Comparison of ENCODE assay signal across 23 cellular contexts in the genomic region with DNA sequence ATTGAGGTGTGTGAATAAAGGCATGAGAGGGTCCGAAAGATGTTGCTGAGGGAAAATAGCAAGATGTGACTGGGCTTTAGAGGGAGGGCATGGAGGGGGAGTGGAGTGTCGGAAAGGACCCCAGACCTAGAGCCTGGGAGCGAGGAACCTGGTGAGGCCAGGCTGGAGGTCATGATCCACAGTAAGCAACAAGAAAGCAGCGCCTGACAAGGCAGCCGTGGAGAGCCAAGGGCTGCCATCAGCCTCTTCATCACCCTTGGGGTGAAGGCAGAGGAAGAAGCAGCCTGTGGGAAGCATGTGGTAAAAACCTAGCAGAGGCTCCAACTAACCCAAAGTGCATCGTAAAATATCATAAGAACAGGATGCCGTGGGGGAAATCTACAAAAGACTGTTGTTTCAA.
"Had no signal": no experiment of that assay in that cellular context is flagged by ENCODE, and none has a peak within 500 bp of the region (broad histone marks: within the 10 kb centered on the region; RNA-seq: fewer than 3 reads in every experiment).

No MANE protein-coding gene starts in this region.

- H3K4me3 ChIP-seq: cardiac muscle cell, hepatocyte, left ventricle myocardium inferior, prostate gland, SK-N-MC, tibial artery had no signal

- H3K27me3 ChIP-seq: hepatocyte had no signal

- H2AFZ ChIP-seq: hepatocyte had no signal

- H3K4me3 Mint-ChIP-seq: activated CD4-positive, alpha-beta memory T cell treated with anti-CD3 and anti-CD28 coated beads, Interleukin-2, amount 10 ng/mL, durations not matched to agents 7 days and 5 days; activated naive CD4-positive, alpha-beta T cell treated with anti-CD3 and anti-CD28 coated beads for 36 hours; activated naive CD8-positive, alpha-beta T cell treated with anti-CD3 and anti-CD28 coated beads, Interleukin-2, amount 50 U/mL, for 24 hours; activated T-cell treated with anti-CD3 and anti-CD28 coated beads, Interleukin-2, amount 50 U/mL, for 24 hours; activated T-helper 17 cell treated with anti-CD3 and anti-CD28 coated beads, Interleukin-2, amount 50 U/mL, for 72 hours; immature natural killer cell; naive thymus-derived CD4-positive, alpha-beta T cell; neural crest cell; stimulated activated naive CD8-positive, alpha-beta T cell treated with anti-CD3 and anti-CD28 coated beads, Interleukin-15, Interleukin-2, amounts not matched to agents 100 ng/mL and 50 ng/mL, for 24 hours; T-helper 17 cell had no signal

- H3K27ac ChIP-seq: cardiac muscle cell, hepatocyte, left ventricle myocardium inferior, prostate gland, SK-N-MC, tibial artery had no signal

- H3K9me3 ChIP-seq: left ventricle myocardium inferior, prostate gland, tibial artery had no signal

- H3K27ac Mint-ChIP-seq: activated CD4-positive, alpha-beta memory T cell treated with anti-CD3 and anti-CD28 coated beads, Interleukin-2, amount 10 ng/mL, durations not matched to agents 7 days and 5 days; activated naive CD4-positive, alpha-beta T cell treated with anti-CD3 and anti-CD28 coated beads for 36 hours; activated naive CD8-positive, alpha-beta T cell treated with anti-CD3 and anti-CD28 coated beads, Interleukin-2, amount 50 U/mL, for 24 hours; activated T-cell treated with anti-CD3 and anti-CD28 coated beads, Interleukin-2, amount 50 U/mL, for 24 hours; activated T-helper 17 cell treated with anti-CD3 and anti-CD28 coated beads, Interleukin-2, amount 50 U/mL, for 72 hours; immature natural killer cell; naive thymus-derived CD4-positive, alpha-beta T cell; stimulated activated naive CD8-positive, alpha-beta T cell treated with anti-CD3 and anti-CD28 coated beads, Interleukin-15, Interleukin-2, amounts not matched to agents 100 ng/mL and 50 ng/mL, for 24 hours; T-helper 17 cell had no signal

- DNase-seq: activated CD4-positive, alpha-beta memory T cell treated with anti-CD3 and anti-CD28 coated beads, Interleukin-2, amount 10 ng/mL, durations not matched to agents 7 days and 5 days; activated CD4-positive, alpha-beta T cell treated with anti-CD3 and anti-CD28 coated beads for 48 hours; activated naive CD4-positive, alpha-beta T cell treated with anti-CD3 and anti-CD28 coated beads for 36 hours; activated naive CD8-positive, alpha-beta T cell treated with anti-CD3 and anti-CD28 coated beads, Interleukin-2, amount 50 U/mL, for 24 hours; activated T-cell treated with anti-CD3 and anti-CD28 coated beads, Interleukin-2, amount 50 U/mL, for 24 hours; effector CD4-positive, alpha-beta T cell; glutamatergic neuron; immature natural killer cell; kidney glomerular epithelial cell; left ventricle myocardium inferior; naive thymus-derived CD4-positive, alpha-beta T cell; stimulated activated CD4-positive, alpha-beta T cell treated with anti-CD3 and anti-CD28 coated beads, Interleukin-1b, Interleukin-23, amount 100 ng/mL, for 48 hours; substantia nigra; SW 1271; T-helper 17 cell had no signal

- H3K36me3 ChIP-seq: cardiac muscle cell, left ventricle myocardium inferior, prostate gland, tibial artery had no signal

- H3K9me3 Mint-ChIP-seq: activated naive CD4-positive, alpha-beta T cell treated with anti-CD3 and anti-CD28 coated beads for 36 hours; activated naive CD8-positive, alpha-beta T cell treated with anti-CD3 and anti-CD28 coated beads, Interleukin-2, amount 50 U/mL, for 24 hours; activated T-helper 17 cell treated with anti-CD3 and anti-CD28 coated beads, Interleukin-2, amount 50 U/mL, for 72 hours; immature natural killer cell had no signal

- H3K27me3 Mint-ChIP-seq: activated CD4-positive, alpha-beta memory T cell treated with anti-CD3 and anti-CD28 coated beads, Interleukin-2, amount 10 ng/mL, durations not matched to agents 7 days and 5 days; activated naive CD8-positive, alpha-beta T cell treated with anti-CD3 and anti-CD28 coated beads, Interleukin-2, amount 50 U/mL, for 24 hours; activated T-cell treated with anti-CD3 and anti-CD28 coated beads, Interleukin-2, amount 50 U/mL, for 24 hours; activated T-helper 17 cell treated with anti-CD3 and anti-CD28 coated beads, Interleukin-2, amount 50 U/mL, for 72 hours; stimulated activated naive CD8-positive, alpha-beta T cell treated with anti-CD3 and anti-CD28 coated beads, Interleukin-15, Interleukin-2, amounts not matched to agents 100 ng/mL and 50 ng/mL, for 24 hours had no signal

- H3K79me2 ChIP-seq: hepatocyte had no signal

- H3K36me3 Mint-ChIP-seq: immature natural killer cell; naive thymus-derived CD4-positive, alpha-beta T cell had no signal

- H3K4me1 Mint-ChIP-seq: activated CD4-positive, alpha-beta memory T cell treated with anti-CD3 and anti-CD28 coated beads, Interleukin-2, amount 10 ng/mL, durations not matched to agents 7 days and 5 days; activated naive CD8-positive, alpha-beta T cell treated with anti-CD3 and anti-CD28 coated beads, Interleukin-2, amount 50 U/mL, for 24 hours; activated T-helper 17 cell treated with anti-CD3 and anti-CD28 coated beads, Interleukin-2, amount 50 U/mL, for 72 hours; immature natural killer cell; T-helper 17 cell had no signal

- H3K4me2 ChIP-seq: hepatocyte had no signal

- ATAC-seq: activated naive CD8-positive, alpha-beta T cell treated with anti-CD3 and anti-CD28 coated beads, Interleukin-2, amount 50 U/mL, for 24 hours; activated T-helper 17 cell treated with anti-CD3 and anti-CD28 coated beads, Interleukin-2, amount 50 U/mL, for 72 hours; naive thymus-derived CD4-positive, alpha-beta T cell; T-helper 17 cell had no signal

- H3K4me1 ChIP-seq: left ventricle myocardium inferior, prostate gland, tibial artery had no signal
